21 cellular contexts compared by ENCODE assay signal in genomic region chr6:10481101-10481500, GRCh38. TPM values are rescaled to one million over a fixed set of nuclear protein-coding genes. Genes with fewer than 3 reads are reported as not detected.
DNase-seq lines count a peak whose midpoint lies in the region; ATAC-seq, FAIRE-seq and TF ChIP-seq lines count a peak whose summit lies in the region.
"Had no signal": no experiment of that assay in that cellular context is flagged by ENCODE, and none has a peak within 500 bp of the region (broad histone marks: within the 10 kb centered on the region; RNA-seq: fewer than 3 reads in every experiment).

No MANE protein-coding gene starts in this region.

- no peak overlapping the region for H3K27ac Mint-ChIP-seq in stimulated activated effector memory CD8-positive, alpha-beta T cell treated with anti-CD3 and anti-CD28 coated beads, Interleukin-12 subunit alpha, Interleukin-12 subunit beta, amount 100 ng/mL, for 72 hours
- H3K27ac Mint-ChIP-seq: activated B cell treated with CpG ODN at 0.5 μM for 24 hours; activated naive CD4-positive, alpha-beta T cell treated with anti-CD3 and anti-CD28 coated beads, Interleukin-2, amount 50 U/mL, for 72 hours; activated T-helper 17 cell treated with anti-CD3 and anti-CD28 coated beads, Interleukin-2, amount 50 U/mL, for 72 hours had no signal

- H3K4me2 ChIP-seq in trophoblast cell (ENCODE audit: low read length) = peak overlapping the region; percentile 39

- no peak overlapping the region for H4K91ac ChIP-seq in trophoblast cell (ENCODE audit: low read depth, low read length)

- no peaks in the 10 kb centered on the region for H3K4me1 Mint-ChIP-seq in stimulated activated effector memory CD8-positive, alpha-beta T cell treated with anti-CD3 and anti-CD28 coated beads, Interleukin-12 subunit alpha, Interleukin-12 subunit beta, amount 100 ng/mL, for 72 hours
- H3K4me1 Mint-ChIP-seq: activated B cell treated with CpG ODN at 0.5 μM for 24 hours; activated T-helper 17 cell treated with anti-CD3 and anti-CD28 coated beads, Interleukin-2, amount 50 U/mL, for 72 hours had no signal

- H4K8ac ChIP-seq in trophoblast cell (ENCODE audit: low read depth, low read length) = no peak overlapping the region

- FAIRE-seq in bronchial epithelial cell (lab: Jason Lieb, UNC) = no peak
- FAIRE-seq: G401.6, kidney had no signal

- no peak for TF ChIP-seq CTCF in bronchial epithelial cell (IDR thresholded peaks at IDR 0.05; ENCODE audit: insufficient read depth, low read length, severe bottlenecking)

- no peaks in the 10 kb centered on the region for H3K79me1 ChIP-seq in trophoblast cell (ENCODE audit: low read length)

- H3K79me2 ChIP-seq in trophoblast cell (ENCODE audit: control insufficient read depth, insufficient read depth, low read length, poor library complexity) = no peaks in the 10 kb centered on the region

- no CpG with 5 or more reads among the region's 1 CpG for WGBS in trophoblast cell (ENCODE audit: extremely low coverage, insufficient coverage, insufficient read length)

- no peak overlapping the region for H4K12ac ChIP-seq in trophoblast cell (ENCODE audit: low read depth, low read length)

- H3K4me3 Mint-ChIP-seq in stimulated activated effector memory CD8-positive, alpha-beta T cell treated with anti-CD3 and anti-CD28 coated beads, Interleukin-12 subunit alpha, Interleukin-12 subunit beta, amount 100 ng/mL, for 72 hours = no peak overlapping the region
- H3K4me3 Mint-ChIP-seq: activated B cell treated with CpG ODN at 0.5 μM for 24 hours; activated T-helper 17 cell treated with anti-CD3 and anti-CD28 coated beads, Interleukin-2, amount 50 U/mL, for 72 hours had no signal

- no peak overlapping the region for H2BK5ac ChIP-seq in trophoblast cell (ENCODE audit: low read depth, low read length, poor library complexity)

- no peak for ATAC-seq in stimulated activated effector memory CD8-positive, alpha-beta T cell treated with anti-CD3 and anti-CD28 coated beads, Interleukin-12 subunit alpha, Interleukin-12 subunit beta, amount 100 ng/mL, for 72 hours
- ATAC-seq: activated naive CD4-positive, alpha-beta T cell treated with anti-CD3 and anti-CD28 coated beads, Interleukin-2, amount 50 U/mL, for 72 hours; activated T-helper 17 cell treated with anti-CD3 and anti-CD28 coated beads, Interleukin-2, amount 50 U/mL, for 72 hours had no signal

- no peaks in the 10 kb centered on the region for H3K36me3 ChIP-seq in bronchial epithelial cell (ENCODE audit: control insufficient read depth, insufficient read depth, low read length)
- no peaks in the 10 kb centered on the region for H3K36me3 ChIP-seq in trophoblast cell (ENCODE audit: control insufficient read depth in 1 of 2, insufficient read depth in 2 of 2, low read length in 2 of 2)

- no peaks in the 10 kb centered on the region for H3K27me3 ChIP-seq in bronchial epithelial cell (ENCODE audit: control insufficient read depth, insufficient read depth, low read length)
- H3K27me3 ChIP-seq in trophoblast cell (ENCODE audit: insufficient read depth, low read length) = no peaks in the 10 kb centered on the region

- H3K9ac ChIP-seq in trophoblast cell (ENCODE audit: low read length) = no peak overlapping the region

- H3K4me3 ChIP-seq in bronchial epithelial cell (ENCODE audit: low read depth, low read length) (no peak overlapping the region), trophoblast cell (ENCODE audit: low read depth, low read length) (no peak overlapping the region)

- no peak overlapping the region for H2AK5ac ChIP-seq in trophoblast cell (ENCODE audit: low read length)

- DNase-seq in EH (ENCODE audit: low read depth) (peak; percentile 7), M059J (ENCODE audit: low read depth) (peak; percentile 61), bronchial epithelial cell (ENCODE audit: low read depth) (peak; percentile 37), trophoblast cell (no peak), GM19238 (ENCODE audit: insufficient read length, low spot score) (no peak), NCI-H1417 (lab: John Stamatoyannopoulos, UW) (no peak)
- DNase-seq in stimulated activated effector memory CD8-positive, alpha-beta T cell treated with anti-CD3 and anti-CD28 coated beads, Interleukin-12 subunit alpha, Interleukin-12 subunit beta, amount 100 ng/mL, for 72 hours (ENCODE audit: low spot score in 2 of 2) = no peak
- DNase-seq: activated B cell treated with CpG ODN at 0.5 μM for 24 hours; activated CD4-positive, alpha-beta T cell treated with anti-CD3 and anti-CD28 coated beads, Interleukin-2, amount 50 U/mL, for 48 hours; activated CD8-positive, alpha-beta memory T cell treated with anti-CD3 and anti-CD28 coated beads, Interleukin-2, amount 50 U/mL, for 4 hours; anterior cingulate cortex; KG1; kidney; NCI-H1930; NCI-H526 treated with DMSO at 0.1 percent for 48 hours; nucleus accumbens; T-helper 9 cell had no signal

- H3K27ac ChIP-seq in trophoblast cell (ENCODE audit: low read depth, low read length) = no peak overlapping the region
- H3K27ac ChIP-seq: C4-2B had no signal

- H3K9me3 ChIP-seq in trophoblast cell (ENCODE audit: insufficient read depth, low read depth, low read length) = peaks cover 3% of the 10 kb centered on the region

- H3K18ac ChIP-seq in trophoblast cell (ENCODE audit: low read length) = no peak overlapping the region

- no peaks in the 10 kb centered on the region for H3K36me3 Mint-ChIP-seq in stimulated activated effector memory CD8-positive, alpha-beta T cell treated with anti-CD3 and anti-CD28 coated beads, Interleukin-12 subunit alpha, Interleukin-12 subunit beta, amount 100 ng/mL, for 72 hours
- H3K36me3 Mint-ChIP-seq: activated naive CD4-positive, alpha-beta T cell treated with anti-CD3 and anti-CD28 coated beads, Interleukin-2, amount 50 U/mL, for 72 hours had no signal

- H3K4me1 ChIP-seq in trophoblast cell (ENCODE audit: control insufficient read depth in 1 of 2, insufficient read depth in 2 of 2, low read length in 2 of 2) = peaks cover 0 to 2% of the 10 kb centered on the region in 2 experiments

- no peak overlapping the region for H2BK120ac ChIP-seq in trophoblast cell (ENCODE audit: insufficient read depth, low read length, poor library complexity)

- H3K14ac ChIP-seq in trophoblast cell (ENCODE audit: low read length) = no peak overlapping the region

- no peak overlapping the region for H3K4ac ChIP-seq in trophoblast cell (ENCODE audit: low read depth, low read length)

- no peaks in the 10 kb centered on the region for H3K9me3 Mint-ChIP-seq in stimulated activated effector memory CD8-positive, alpha-beta T cell treated with anti-CD3 and anti-CD28 coated beads, Interleukin-12 subunit alpha, Interleukin-12 subunit beta, amount 100 ng/mL, for 72 hours
- H3K9me3 Mint-ChIP-seq: activated B cell treated with CpG ODN at 0.5 μM for 24 hours; activated naive CD4-positive, alpha-beta T cell treated with anti-CD3 and anti-CD28 coated beads, Interleukin-2, amount 50 U/mL, for 72 hours; activated T-helper 17 cell treated with anti-CD3 and anti-CD28 coated beads, Interleukin-2, amount 50 U/mL, for 72 hours had no signal

- H2BK12ac ChIP-seq in trophoblast cell (ENCODE audit: low read length) = no peak overlapping the region

- no peak overlapping the region for H3K23ac ChIP-seq in trophoblast cell (ENCODE audit: low read length)

- H2AFZ ChIP-seq in trophoblast cell (ENCODE audit: insufficient read depth, low read length, poor library complexity) = no peak overlapping the region

RNA-seq across cellular contexts. Expression of gene GCNT2, which starts 40.0 kb away (rescaled TPM):
- total RNA-seq in M059J (2014; rRNA removed; shearing (Covaris generic)) = 22.2 and 22.5 TPM in 2 replicates
- 10.3 and 15.5 TPM in 2 replicates for total RNA-seq in bronchial epithelial cell
- polyA plus RNA-seq in trophoblast cell (2013) = 16.5 and 17.2 TPM in 2 replicates

Comparison
In these comparisons a context has a peak if more than half of its experiments do, and no peak if none do; other contexts are left out.
1. DNase-seq: peak in EH (single experiment), M059J (single experiment) and bronchial epithelial cell (single experiment); none in trophoblast cell (0 of 2), GM19238 (single experiment), stimulated activated effector memory CD8-positive, alpha-beta T cell treated with anti-CD3 and anti-CD28 coated beads, Interleukin-12 subunit alpha, Interleukin-12 subunit beta, amount 100 ng/mL, for 72 hours (0 of 2) and NCI-H1417 (0 of 3).